In the genomic region with DNA sequence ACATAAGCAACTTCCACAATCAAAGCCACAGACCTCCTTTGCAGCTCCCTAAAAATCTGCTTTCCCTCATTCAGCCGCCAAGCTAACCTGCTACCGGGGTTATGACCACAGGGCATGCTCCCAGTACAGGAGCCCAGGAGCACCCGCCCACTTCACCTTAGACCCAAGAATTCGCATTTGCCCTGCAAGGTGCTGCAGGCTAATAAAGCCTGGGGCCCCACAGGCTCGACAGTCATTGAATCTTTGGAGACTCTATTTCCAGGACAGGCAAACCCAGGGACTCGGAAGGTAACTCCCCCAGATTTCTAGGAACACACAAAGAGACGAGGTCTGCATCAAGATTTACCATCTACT, we compare ENCODE assay signal across 8 cellular contexts. TPM values are rescaled to one million over a fixed set of nuclear protein-coding genes. Genes with fewer than 3 reads are reported as not detected.
DNase-seq lines count a peak whose midpoint lies in the region; ATAC-seq and TF ChIP-seq lines count a peak whose summit lies in the region.

No MANE protein-coding gene starts in this region.

- ATAC-seq in HG03025 (IDR thresholded peaks at IDR 0.05; ENCODE audit: low FRiP score, unreplicated experiment), result peak; percentile 5
- peak; percentile 27 to 54 (median 42) for ATAC-seq in right lobe of liver
- ATAC-seq in HG03521 (IDR thresholded peaks at IDR 0.05; ENCODE audit: unreplicated experiment), result no peak

- H3K27me3 ChIP-seq in BLaER1 treated with 17β-estradiol and CSF1 and Interleukin-3, amounts not matched to agents 10 nM and 100 nM, result no peaks in the 10 kb centered on the region
- H3K27me3 ChIP-seq in right lobe of liver, result no peaks in the 10 kb centered on the region

- peaks cover 0 to 20% (median 0%) of the 10 kb centered on the region in 11 experiments; a peak in 5 of 22 replicates for H3K36me3 ChIP-seq in BLaER1 treated with 17β-estradiol and CSF1 and Interleukin-3, amounts not matched to agents 10 nM and 100 nM
- H3K36me3 ChIP-seq in right lobe of liver (no peaks in the 10 kb centered on the region), urinary bladder (ENCODE audit: insufficient read depth) (no peaks in the 10 kb centered on the region)

- TF ChIP-seq CTCF in astrocyte of the spinal cord (IDR thresholded peaks at IDR 0.05; ENCODE audit: low read depth, low read length) (no peak), right lobe of liver (IDR thresholded peaks at IDR 0.05) (no peak)

- peak overlapping the region; percentile 71 to 93 (median 86) for H3K4me3 ChIP-seq in BLaER1 treated with 17β-estradiol and CSF1 and Interleukin-3, amounts not matched to agents 10 nM and 100 nM
- H3K4me3 ChIP-seq in astrocyte of the spinal cord (ENCODE audit: low read depth, low read length) (peak overlapping the region; percentile 69), right lobe of liver (peak overlapping the region; percentile 62 to 66 (median 63)), urinary bladder (ENCODE audit: low read depth, low read length) (peak overlapping the region; percentile 77)

- peak overlapping the region; percentile 91 to 99 (median 96) for H3K4me2 ChIP-seq in BLaER1 treated with 17β-estradiol and CSF1 and Interleukin-3, amounts not matched to agents 10 nM and 100 nM

- H3K9me3 ChIP-seq in BLaER1 treated with 17β-estradiol and CSF1 and Interleukin-3, amounts not matched to agents 10 nM and 100 nM (replicated peaks in 1 of 11), result no peaks in the 10 kb centered on the region
- no peaks in the 10 kb centered on the region for H3K9me3 ChIP-seq in right lobe of liver

- H3K27ac ChIP-seq in BLaER1 treated with 17β-estradiol and CSF1 and Interleukin-3, amounts not matched to agents 10 nM and 100 nM, result peak overlapping the region; percentile 94 to 99 (median 97)
- H3K27ac ChIP-seq in right lobe of liver (peak overlapping the region; percentile 87 to 99 (median 91)), urinary bladder (ENCODE audit: low read depth) (no peak overlapping the region)

- intact Hi-C loops in right lobe of liver (cut with DNase I), result loop anchor here (5.0 to 10.0 kb wide), 3 partner anchors 64 to 147 kb away; no protein-coding TSS in a partner anchor

- DNase-seq in astrocyte of the spinal cord (ENCODE audit: low read depth, low spot score), result no peak
- peak; percentile 48 to 70 (median 69) for DNase-seq in right lobe of liver
- no peak for DNase-seq in SK-N-DZ (ENCODE audit: low spot score)
- DNase-seq in NCI-H526 treated with DMSO at 0.1 percent for 48 hours (lab: John Stamatoyannopoulos, UW), result no peak

- 0% methylated on average over 4 of the region's 7 CpGs for WGBS in right lobe of liver (ENCODE audit: insufficient coverage, low coverage, low lambda C conversion rate, missing lambda C conversion rate)
- 24% methylated on average over 7 of the region's 7 CpGs for WGBS in urinary bladder

- H4K20me1 ChIP-seq in BLaER1 treated with 17β-estradiol and CSF1 and Interleukin-3, amounts not matched to agents 10 nM and 100 nM, result peaks cover 7 to 49% (median 28%) of the 10 kb centered on the region in 11 experiments; a peak in 14 of 22 replicates

- no peak for TF ChIP-seq POLR2A in right lobe of liver (IDR thresholded peaks at IDR 0.05)

- H3K9ac ChIP-seq in BLaER1 treated with 17β-estradiol and CSF1 and Interleukin-3, amounts not matched to agents 10 nM and 100 nM, result peak overlapping the region; percentile 96 to 99 (median 98)

- in situ Hi-C loops in astrocyte of the spinal cord (cut with HindIII; ENCODE audit: low sequenced_read_pairs), result no loop called here

- peaks cover 58 to 82% (median 75%) of the 10 kb centered on the region in 10 experiments for H3K4me1 ChIP-seq in BLaER1 treated with 17β-estradiol and CSF1 and Interleukin-3, amounts not matched to agents 10 nM and 100 nM
- H3K4me1 ChIP-seq in right lobe of liver (peaks cover 0 to 44% (median 30%) of the 10 kb centered on the region in 4 donors), urinary bladder (ENCODE audit: insufficient read depth) (no peaks in the 10 kb centered on the region)

RNA-seq across cellular contexts. Expression of a gene that starts 1.1 kb away (rescaled TPM):
- total RNA-seq in right lobe of liver, result 10 to 100 TPM; 22.9 to 53.6 (median 30.2) TPM
- 18.9 TPM for total RNA-seq in urinary bladder
- 38.3 TPM for polyA plus RNA-seq in urinary bladder
- polyA plus RNA-seq in SK-N-DZ (2014; cell fraction: cytosol; rRNA removed), result 22.1 and 24.4 TPM in 2 replicates
- polyA plus RNA-seq in SK-N-DZ (2014; cell fraction: nucleus; rRNA removed), result 14.7 and 19.5 TPM in 2 replicates

Comparison
In these comparisons a context has a peak if more than half of its experiments do, and no peak if none do; other contexts are left out.
1. DNase-seq: peak in right lobe of liver (3 of 3); none in astrocyte of the spinal cord (single experiment), SK-N-DZ (single experiment) and NCI-H526 treated with DMSO at 0.1 percent for 48 hours (single experiment).
2. Peak in every context shown above with its lines, with median percentiles within 50 percentile points of each other: H3K4me3 ChIP-seq.